Comparison of ENCODE assay signal across 1 cellular context in the genomic region with DNA sequence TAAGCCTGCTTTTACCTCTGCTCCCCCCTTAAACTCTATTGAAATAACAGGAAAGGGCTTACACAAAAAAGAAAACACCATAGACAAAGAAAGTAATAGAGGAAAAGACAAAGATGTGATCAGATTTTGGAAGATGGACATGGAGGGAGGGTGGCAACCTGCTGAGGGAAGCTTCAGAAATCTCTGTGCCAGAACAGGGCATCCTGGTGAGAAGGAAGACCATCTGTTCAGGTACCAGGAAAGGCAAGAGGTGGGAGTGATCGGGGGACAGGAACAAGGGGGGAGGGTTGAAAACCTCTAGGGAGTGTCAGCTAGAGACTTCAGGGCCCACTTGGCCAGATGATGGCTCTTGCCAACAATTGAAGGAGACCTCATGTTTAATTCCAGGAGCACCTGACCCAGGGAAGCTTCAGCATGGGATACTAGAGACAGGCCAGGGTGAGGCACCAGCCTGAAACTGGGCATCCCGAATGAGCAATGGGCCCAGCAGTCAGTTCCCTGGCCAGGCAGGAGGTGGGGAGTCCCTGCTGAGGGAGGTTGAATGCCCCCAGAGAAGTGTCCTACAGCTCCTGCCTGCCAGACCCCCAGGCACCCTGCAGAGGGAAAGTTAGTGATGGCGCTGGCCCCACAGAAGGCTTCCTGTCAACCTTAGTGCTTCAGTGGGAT.
A peak's percentile ranks its signal among the peaks of the same experiment; 100 is the strongest.
TF ChIP-seq lines count a peak whose summit lies in the region.

No MANE protein-coding gene starts in this region.

TF ChIP-seq in K562, 482 proteins besides CTCF, POLR2A, EP300 and RAD21:
- TF ChIP-seq RBFOX2 (IDR thresholded peaks at IDR 0.05; ENCODE audit: low read depth, low read length): peak; percentile 37; the same call in 1 of the 2 replicates
- TF ChIP-seq ZNF140 (CRISPR knock-in tag; IDR thresholded peaks at IDR 0.05): no peak
- TF ChIP-seq POLR2G (IDR thresholded peaks at IDR 0.05; ENCODE audit: low read depth, low read length): peak; percentile 36; the same call in 1 of the 2 replicates
- no peak for TF ChIP-seq ZNF41 (CRISPR knock-in tag; conservative IDR thresholded peaks at IDR 0.05)
- TF ChIP-seq JUND (IDR thresholded peaks at IDR 0.05; ENCODE audit: borderline replicate concordance, low read depth, low read length): no peak
- TF ChIP-seq JUND (tag; IDR thresholded peaks at IDR 0.05; ENCODE audit: borderline replicate concordance, low read depth, low read length): no peak
- peak; percentile 39; the same call in 1 of the 2 replicates for TF ChIP-seq SUPT5H (IDR thresholded peaks at IDR 0.05)
- TF ChIP-seq, protein P1, sequence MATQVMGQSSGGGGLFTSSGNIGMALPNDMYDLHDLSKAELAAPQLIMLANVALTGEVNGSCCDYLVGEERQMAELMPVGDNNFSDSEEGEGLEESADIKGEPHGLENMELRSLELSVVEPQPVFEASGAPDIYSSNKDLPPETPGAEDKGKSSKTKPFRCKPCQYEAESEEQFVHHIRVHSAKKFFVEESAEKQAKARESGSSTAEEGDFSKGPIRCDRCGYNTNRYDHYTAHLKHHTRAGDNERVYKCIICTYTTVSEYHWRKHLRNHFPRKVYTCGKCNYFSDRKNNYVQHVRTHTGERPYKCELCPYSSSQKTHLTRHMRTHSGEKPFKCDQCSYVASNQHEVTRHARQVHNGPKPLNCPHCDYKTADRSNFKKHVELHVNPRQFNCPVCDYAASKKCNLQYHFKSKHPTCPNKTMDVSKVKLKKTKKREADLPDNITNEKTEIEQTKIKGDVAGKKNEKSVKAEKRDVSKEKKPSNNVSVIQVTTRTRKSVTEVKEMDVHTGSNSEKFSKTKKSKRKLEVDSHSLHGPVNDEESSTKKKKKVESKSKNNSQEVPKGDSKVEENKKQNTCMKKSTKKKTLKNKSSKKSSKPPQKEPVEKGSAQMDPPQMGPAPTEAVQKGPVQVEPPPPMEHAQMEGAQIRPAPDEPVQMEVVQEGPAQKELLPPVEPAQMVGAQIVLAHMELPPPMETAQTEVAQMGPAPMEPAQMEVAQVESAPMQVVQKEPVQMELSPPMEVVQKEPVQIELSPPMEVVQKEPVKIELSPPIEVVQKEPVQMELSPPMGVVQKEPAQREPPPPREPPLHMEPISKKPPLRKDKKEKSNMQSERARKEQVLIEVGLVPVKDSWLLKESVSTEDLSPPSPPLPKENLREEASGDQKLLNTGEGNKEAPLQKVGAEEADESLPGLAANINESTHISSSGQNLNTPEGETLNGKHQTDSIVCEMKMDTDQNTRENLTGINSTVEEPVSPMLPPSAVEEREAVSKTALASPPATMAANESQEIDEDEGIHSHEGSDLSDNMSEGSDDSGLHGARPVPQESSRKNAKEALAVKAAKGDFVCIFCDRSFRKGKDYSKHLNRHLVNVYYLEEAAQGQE (CRISPR knock-in tag; IDR thresholded peaks at IDR 0.05; ENCODE audit: low read depth): no peak
